ENCODE assay signal across 1 cellular context in genomic region chr17:27463235-27463677, GRCh38.
TF ChIP-seq lines count a peak whose summit lies in the region.

No MANE protein-coding gene starts in this region.

TF ChIP-seq in H1, 55 proteins besides CTCF, POLR2A, EP300 and RAD21:
- TF ChIP-seq CEBPB (IDR thresholded peaks at IDR 0.05; ENCODE audit: low read depth, low read length) (peak; percentile 41; the same call in 1 of the 2 replicates), YY1 (IDR thresholded peaks at IDR 0.05; ENCODE audit: low read depth, low read length) (no peak)
